10 cellular contexts compared by ENCODE assay signal in the genomic region with DNA sequence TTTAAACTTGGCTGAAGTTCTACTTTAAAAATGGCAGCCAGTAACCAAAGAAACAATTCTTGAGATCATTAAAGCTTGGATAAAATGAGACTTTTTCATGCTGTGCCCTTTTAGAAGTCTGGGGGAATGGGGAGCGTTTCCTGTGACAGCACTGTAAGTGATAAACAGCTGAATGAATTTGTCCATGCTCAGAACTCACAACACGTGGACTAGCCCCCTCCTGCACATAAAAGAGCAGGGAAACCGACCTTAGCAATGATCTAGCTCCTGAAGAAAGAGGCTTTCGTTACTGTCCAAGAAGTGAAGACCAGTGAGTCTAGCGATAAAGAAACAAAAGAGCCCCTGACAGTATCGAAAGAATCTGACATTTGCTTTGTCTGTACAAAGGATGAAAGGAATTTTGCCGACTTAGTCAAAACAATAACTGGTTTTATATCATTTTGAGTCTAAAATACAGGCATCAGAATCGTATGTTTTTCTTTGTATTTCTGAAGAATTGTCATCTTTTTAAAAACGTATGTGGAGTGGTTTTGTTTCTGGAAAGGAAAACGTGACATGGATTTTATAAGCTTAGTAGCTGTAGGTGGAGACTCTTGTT.
DNase-seq lines count a peak whose midpoint lies in the region; ATAC-seq and TF ChIP-seq lines count a peak whose summit lies in the region.
"Had no signal": no experiment of that assay in that cellular context is flagged by ENCODE, and none has a peak within 500 bp of the region (broad histone marks: within the 10 kb centered on the region; RNA-seq: fewer than 3 reads in every experiment).

No MANE protein-coding gene starts in this region.

- H3K36me3 Mint-ChIP-seq in activated CD4-positive, alpha-beta memory T cell treated with anti-CD3 and anti-CD28 coated beads, Interleukin-2, amount 10 ng/mL, durations not matched to agents 7 days and 5 days (ENCODE audit: low read depth), result peaks cover 2% of the 10 kb centered on the region
- H3K36me3 Mint-ChIP-seq in effector memory CD8-positive, alpha-beta T cell (ENCODE audit: insufficient read depth), result no peaks in the 10 kb centered on the region

- H3K4me3 Mint-ChIP-seq in activated CD4-positive, alpha-beta memory T cell treated with anti-CD3 and anti-CD28 coated beads, Interleukin-2, amount 10 ng/mL, durations not matched to agents 7 days and 5 days, result peak overlapping the region; percentile 39
- H3K4me3 Mint-ChIP-seq in effector memory CD8-positive, alpha-beta T cell, result no peak overlapping the region
- H3K4me3 Mint-ChIP-seq: neural progenitor cell had no signal

- POLR2A ChIA-PET in activated CD4-positive, alpha-beta memory T cell treated with anti-CD3 and anti-CD28 coated beads, Interleukin-2, amount 10 ng/mL, durations not matched to agents 7 days and 5 days (lab: Charles Lee), result no interaction called here

- intact Hi-C loops in posterior cingulate gyrus (cut with DNase I), result no loop called here

- no peaks in the 10 kb centered on the region for H3K27me3 Mint-ChIP-seq in activated CD4-positive, alpha-beta memory T cell treated with anti-CD3 and anti-CD28 coated beads, Interleukin-2, amount 10 ng/mL, durations not matched to agents 7 days and 5 days
- no peaks in the 10 kb centered on the region for H3K27me3 Mint-ChIP-seq in effector memory CD8-positive, alpha-beta T cell

- CTCF ChIA-PET in activated CD4-positive, alpha-beta memory T cell treated with anti-CD3 and anti-CD28 coated beads, Interleukin-2, amount 10 ng/mL, durations not matched to agents 7 days and 5 days (lab: Charles Lee), result no interaction called here

- no peaks in the 10 kb centered on the region for H3K9me3 Mint-ChIP-seq in activated CD4-positive, alpha-beta memory T cell treated with anti-CD3 and anti-CD28 coated beads, Interleukin-2, amount 10 ng/mL, durations not matched to agents 7 days and 5 days
- H3K9me3 Mint-ChIP-seq in effector memory CD8-positive, alpha-beta T cell, result no peaks in the 10 kb centered on the region
- H3K9me3 Mint-ChIP-seq: neural progenitor cell had no signal

- H3K27ac Mint-ChIP-seq in activated CD4-positive, alpha-beta memory T cell treated with anti-CD3 and anti-CD28 coated beads, Interleukin-2, amount 10 ng/mL, durations not matched to agents 7 days and 5 days, result no peak overlapping the region
- no peak overlapping the region for H3K27ac Mint-ChIP-seq in effector memory CD8-positive, alpha-beta T cell

- peak overlapping the region; percentile 47 for H3K27ac ChIP-seq in 22Rv1
- H3K27ac ChIP-seq: neural progenitor cell had no signal

- ATAC-seq in effector memory CD8-positive, alpha-beta T cell (replicated peaks), result no peak
- no peak for ATAC-seq in GM21529 (IDR thresholded peaks at IDR 0.05; ENCODE audit: unreplicated experiment)
- ATAC-seq: esophagus mucosa had no signal

- H3K4me1 Mint-ChIP-seq in activated CD4-positive, alpha-beta memory T cell treated with anti-CD3 and anti-CD28 coated beads, Interleukin-2, amount 10 ng/mL, durations not matched to agents 7 days and 5 days, result peaks cover 25% of the 10 kb centered on the region
- peaks cover 0 to 14% of the 10 kb centered on the region in 2 donors for H3K4me1 Mint-ChIP-seq in effector memory CD8-positive, alpha-beta T cell (ENCODE audit: low read depth in 2 of 2)

- TF ChIP-seq CTCF in 22Rv1 (IDR thresholded peaks at IDR 0.05) (no peak), HFF-Myc (IDR thresholded peaks at IDR 0.05; ENCODE audit: low read depth, low read length, missing control alignments) (no peak)

- DNase-seq in HFF-Myc (ENCODE audit: extremely low read depth, low read depth) (no peak), medulla oblongata (ENCODE audit: extremely low spot score) (peak; percentile 49), posterior cingulate gyrus (no peak), AML-193 (lab: John Stamatoyannopoulos, UW) (no peak)
- DNase-seq in activated CD4-positive, alpha-beta memory T cell treated with anti-CD3 and anti-CD28 coated beads, Interleukin-2, amount 10 ng/mL, durations not matched to agents 7 days and 5 days, result no peak
- DNase-seq in effector memory CD8-positive, alpha-beta T cell, result no peak

- H3K4me3 ChIP-seq in HFF-Myc (replicated peaks; ENCODE audit: low read depth, low read length), result peak overlapping the region; percentile 25
- H3K4me3 ChIP-seq: neural progenitor cell had no signal
